Comparison of ENCODE assay signal across 8 cellular contexts in the genomic region with DNA sequence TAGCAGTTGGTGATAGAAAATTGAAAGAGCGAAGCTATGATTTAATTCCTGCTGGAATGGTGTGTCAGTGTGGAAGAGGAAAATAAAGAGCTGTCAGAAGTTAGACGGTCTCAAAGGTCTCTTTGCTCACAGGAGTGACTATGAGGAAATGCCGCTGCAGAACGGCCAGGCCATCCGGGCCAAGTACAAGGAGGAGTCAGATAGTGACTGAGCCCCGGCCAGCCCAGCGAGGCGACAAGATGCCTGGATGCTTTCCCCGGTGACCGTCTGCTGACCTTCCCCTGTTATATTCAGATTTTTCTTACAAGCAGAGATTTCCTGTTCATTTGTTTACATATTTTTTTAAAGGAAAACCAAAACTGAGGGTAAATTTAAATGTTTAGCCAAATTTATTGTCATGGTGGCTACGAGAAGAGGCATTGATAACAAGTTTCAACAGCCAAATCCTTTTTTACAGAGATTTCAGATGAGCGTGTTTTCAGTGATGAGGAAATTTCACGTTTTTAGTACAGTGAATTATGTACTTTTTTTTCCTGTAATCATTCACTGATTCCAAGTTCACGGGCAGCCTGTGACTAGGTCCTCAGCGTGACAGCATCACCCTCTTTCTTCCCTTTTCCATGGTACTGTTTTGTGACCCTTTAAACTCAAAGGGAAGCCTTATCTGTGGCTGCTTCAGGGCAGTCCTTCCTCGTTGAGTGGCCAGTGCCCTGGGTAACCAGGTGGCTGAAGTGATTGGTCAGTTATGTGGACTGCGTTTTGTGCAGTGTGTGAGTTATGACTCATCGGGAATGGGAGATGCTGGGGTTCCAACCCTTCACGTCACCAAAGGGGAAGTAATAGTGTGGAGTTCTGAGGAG. TPM values are rescaled to one million over a fixed set of nuclear protein-coding genes. Genes with fewer than 3 reads are reported as not detected.
DNase-seq lines count a peak whose midpoint lies in the region; TF ChIP-seq lines count a peak whose summit lies in the region.

No MANE protein-coding gene starts in this region.

- 70% methylated on average over 19 of the region's 19 CpGs for WGBS in smooth muscle cell (ENCODE audit: low lambda C conversion rate)

- H3K4me3 Mint-ChIP-seq in immature natural killer cell, result no peak overlapping the region

- H3K4me1 Mint-ChIP-seq in immature natural killer cell, result peaks cover 48 to 81% of the 10 kb centered on the region in 2 donors

- in situ Hi-C loops in KBM-7 (cut with MboI; ENCODE audit: low pct_unique_long_range_greater_than_20kb, low sequenced_read_pairs) (no loop called here), HAP-1 (cut with MboI; ENCODE audit: low sequenced_read_pairs) (no loop called here)

- no peak overlapping the region for H3K4me2 ChIP-seq in smooth muscle cell

- H2AFZ ChIP-seq in smooth muscle cell (ENCODE audit: low read depth), result no peak overlapping the region

- H3K27ac ChIP-seq in smooth muscle cell (ENCODE audit: low read depth) (peak overlapping the region; percentile 20), SJCRH30 (no peak overlapping the region)

- no peak for TF ChIP-seq CTCF in smooth muscle cell (IDR thresholded peaks at IDR 0.05; ENCODE audit: borderline replicate concordance, insufficient read depth, poor library complexity, severe bottlenecking)

- H3K36me3 ChIP-seq in adipocyte (ENCODE audit: control insufficient read depth, insufficient read depth, low read length, severe bottlenecking) (peaks cover 61% of the 10 kb centered on the region), smooth muscle cell (ENCODE audit: low read depth) (no peaks in the 10 kb centered on the region), SJCRH30 (peaks cover 36% of the 10 kb centered on the region), HAP-1 (replicated peaks) (peaks cover 68% of the 10 kb centered on the region)

- H3K4me1 ChIP-seq in adipocyte (ENCODE audit: control insufficient read depth, insufficient read depth, low read length) (peaks cover 32% of the 10 kb centered on the region), smooth muscle cell (ENCODE audit: low read depth) (no peaks in the 10 kb centered on the region), SJCRH30 (no peaks in the 10 kb centered on the region), HAP-1 (no peaks in the 10 kb centered on the region)

- peaks cover 0 to 8% (median 3%) of the 10 kb centered on the region in 3 donors for H3K27me3 Mint-ChIP-seq in immature natural killer cell (ENCODE audit: low read depth in 3 of 3)

- H3K9me3 Mint-ChIP-seq in immature natural killer cell, result peaks cover 0 to 3% (median 0%) of the 10 kb centered on the region in 6 donors

- no peaks in the 10 kb centered on the region for H3F3A ChIP-seq in smooth muscle cell (ENCODE audit: low read depth)

- H3K27me3 ChIP-seq in adipocyte (replicated peaks; ENCODE audit: control insufficient read depth, insufficient read depth, low read length), result no peaks in the 10 kb centered on the region
- no peaks in the 10 kb centered on the region for H3K27me3 ChIP-seq in smooth muscle cell (ENCODE audit: low read depth)
- H3K27me3 ChIP-seq in SJCRH30, result no peaks in the 10 kb centered on the region
- H3K27me3 ChIP-seq in HAP-1 (ENCODE audit: low read depth), result no peaks in the 10 kb centered on the region

- peaks cover 23 to 69% (median 25%) of the 10 kb centered on the region in 3 donors for H3K36me3 Mint-ChIP-seq in immature natural killer cell

- peak overlapping the region; percentile 64 to 92 (median 88) for H3K27ac Mint-ChIP-seq in immature natural killer cell

- DNase-seq in KBM-7 (peak; percentile 35), adipocyte (ENCODE audit: low read depth) (peak; percentile 30), immature natural killer cell (no peak), smooth muscle cell (lab: John Stamatoyannopoulos, UW; ENCODE audit: unreplicated experiment) (no peak), SJCRH30 (no peak), GOT3 (lab: John Stamatoyannopoulos, UW) (no peak), HAP-1 (ENCODE audit: low spot score in 2 of 2) (no peak)
- DNase-seq in activated CD4-positive, CD25-positive, alpha-beta regulatory T cell (lab: John Stamatoyannopoulos, UW), result no peak

- no peaks in the 10 kb centered on the region for H3K79me2 ChIP-seq in smooth muscle cell (ENCODE audit: low read depth)

- peak overlapping the region; percentile 64 for H3K4me3 ChIP-seq in adipocyte (ENCODE audit: low read length)
- H3K4me3 ChIP-seq in smooth muscle cell, result no peak overlapping the region
- H3K4me3 ChIP-seq in SJCRH30, result no peak overlapping the region
- no peak overlapping the region for H3K4me3 ChIP-seq in HAP-1

- H4K20me1 ChIP-seq in smooth muscle cell (ENCODE audit: low read depth), result no peaks in the 10 kb centered on the region

- H3K9ac ChIP-seq in adipocyte (ENCODE audit: low read length) (peak overlapping the region; percentile 70), smooth muscle cell (ENCODE audit: low read depth) (no peak overlapping the region)

- H3K9me3 ChIP-seq in adipocyte (ENCODE audit: control insufficient read depth, low read length), result no peaks in the 10 kb centered on the region
- no peaks in the 10 kb centered on the region for H3K9me3 ChIP-seq in smooth muscle cell (replicated peaks; ENCODE audit: low read depth)
- no peaks in the 10 kb centered on the region for H3K9me3 ChIP-seq in SJCRH30 (replicated peaks)
- no peaks in the 10 kb centered on the region for H3K9me3 ChIP-seq in HAP-1

RNA-seq across cellular contexts. Expression of a gene that starts 12.6 kb away (rescaled TPM):
- polyA plus RNA-seq in immature natural killer cell, result 100 to 1,000 TPM in 2 of 3 donors, 10 to 100 TPM in 1; 94.2 to 141 (median 119) TPM
- total RNA-seq in smooth muscle cell, result 127 and 129 TPM in 2 replicates
- 225 and 286 TPM in 2 replicates for polyA plus RNA-seq in smooth muscle cell
- total RNA-seq in SJCRH30 (2014; rRNA removed; shearing (Covaris generic)), result 99.1 and 104 TPM in 2 replicates

RNA-seq across cellular contexts. Expression of a gene that starts 17.9 kb away (rescaled TPM):
- 10 to 100 TPM; 45.4 to 56.5 (median 52.0) TPM for polyA plus RNA-seq in immature natural killer cell
- 0.13 and 1.3 TPM in 2 replicates for total RNA-seq in smooth muscle cell
- polyA plus RNA-seq in smooth muscle cell, result 1.2 and 1.3 TPM in 2 replicates
- total RNA-seq in SJCRH30 (2014; rRNA removed; shearing (Covaris generic)), result 15.4 and 16.4 TPM in 2 replicates

Comparison
In these comparisons a context has a peak if more than half of its experiments do, and no peak if none do; other contexts are left out.
1. DNase-seq: peak in KBM-7 (single experiment) and adipocyte (single experiment); none in immature natural killer cell (0 of 3), smooth muscle cell (single experiment), SJCRH30 (0 of 2), GOT3 (single experiment), activated CD4-positive, CD25-positive, alpha-beta regulatory T cell (0 of 4) and HAP-1 (0 of 2).